24 cellular contexts compared by ENCODE assay signal in genomic region chr3:58183221-58183620, GRCh38. TPM values are rescaled to one million over a fixed set of nuclear protein-coding genes. Genes with fewer than 3 reads are reported as not detected.
"Had no signal": no experiment of that assay in that cellular context is flagged by ENCODE, and none has a peak within 500 bp of the region (broad histone marks: within the 10 kb centered on the region; RNA-seq: fewer than 3 reads in every experiment).

No MANE protein-coding gene starts in this region.

- FAIRE-seq: kidney, pancreas, small intestine had no signal

- H3K27ac ChIP-seq: left lung, lower lobe of right lung, pancreas, prostate gland, tibial nerve, uterus had no signal

- H3K36me3 ChIP-seq: left lung, lower lobe of right lung, pancreas, prostate gland, tibial nerve, uterus had no signal

- H3K4me1 ChIP-seq: prostate gland, uterus had no signal

- H3K27me3 ChIP-seq: pancreas, tibial nerve, uterus had no signal

- H3K9me3 ChIP-seq: left lung, lower lobe of right lung, pancreas, prostate gland, tibial nerve, uterus had no signal

- DNase-seq: hippocampal formation; kidney; left colon; left lung; lower lobe of right lung; mammary epithelial cell; mesenchymal stem cell; naive B cell; natural killer cell; nephron progenitor cell; pancreas; retina; right cardiac atrium; small intestine; stimulated activated CD4-positive, alpha-beta T cell treated with anti-CD3 and anti-CD28 coated beads, Interleukin-1b, Interleukin-23, amount 100 ng/mL, for 48 hours; stimulated activated CD4-positive, alpha-beta T cell treated with anti-CD3 and anti-CD28 coated beads, Interleukin-2, amount 100 ng/mL, for 48 hours; stimulated activated CD4-positive, alpha-beta T cell treated with anti-CD3 and anti-CD28 coated beads, Interleukin-4, amount 100 ng/mL, for 4 hours; stimulated activated CD8-positive, alpha-beta memory T cell treated with anti-CD3 and anti-CD28 coated beads, Interleukin-4, amount 100 ng/mL, for 48 hours; stimulated activated naive CD4-positive, alpha-beta T cell treated with Interleukin-2 at 50 U/mL for 16 hours; stimulated activated naive CD8-positive, alpha-beta T cell treated with anti-CD3 and anti-CD28 coated beads, Interleukin-15, amount 100 ng/mL, for 72 hours; substantia nigra; uterus had no signal

- H3K4me3 ChIP-seq: left lung, lower lobe of right lung, pancreas, prostate gland, tibial nerve, uterus had no signal

RNA-seq across cellular contexts. Expression of gene DNASE1L3, which starts 27.6 kb away (rescaled TPM):
- total RNA-seq: mammary epithelial cell had no signal
- polyA plus RNA-seq: mammary epithelial cell had no signal
